2 cellular contexts compared by ENCODE assay signal in the genomic region with DNA sequence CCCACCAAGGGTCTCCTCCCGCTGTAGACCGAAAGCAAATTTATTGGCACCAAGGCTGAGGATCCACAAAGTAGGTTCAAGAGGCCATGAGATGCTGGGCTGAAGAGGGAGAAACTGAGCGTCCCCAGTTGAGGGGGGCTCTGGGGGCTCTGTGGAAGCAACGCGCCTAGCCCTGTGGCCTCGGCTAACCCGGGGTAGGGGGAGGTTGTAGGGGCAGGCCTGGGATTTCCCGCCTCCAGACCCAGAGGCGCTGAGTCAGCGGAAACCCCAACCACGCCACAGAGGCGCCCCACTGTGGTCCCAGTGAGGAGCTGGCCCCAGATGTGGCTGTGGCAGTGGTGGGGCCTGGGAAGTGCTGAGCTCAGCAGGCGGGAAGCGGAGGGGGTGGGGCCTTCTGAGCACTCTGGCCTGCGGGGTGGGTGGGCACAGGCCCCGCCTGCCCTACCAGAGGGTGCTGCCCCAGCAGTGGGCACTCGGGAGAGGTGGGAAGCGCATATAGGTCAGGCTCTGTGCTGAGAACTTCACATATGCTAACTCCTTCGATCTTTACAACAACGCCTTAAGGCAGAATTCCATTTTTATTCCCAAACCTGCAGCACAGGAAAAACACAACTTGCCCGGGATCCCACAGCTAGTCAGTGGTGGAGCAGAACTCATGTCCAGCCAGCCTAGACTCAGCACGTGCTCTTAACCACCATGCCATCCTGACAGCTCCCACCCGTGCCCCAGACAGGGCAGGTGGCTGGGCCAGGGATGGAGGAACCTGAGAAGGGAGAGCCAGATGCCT.
TF ChIP-seq lines count a peak whose summit lies in the region.

No MANE protein-coding gene starts in this region.

TF ChIP-seq in A549, 52 proteins besides CTCF, POLR2A, EP300 and RAD21:
- no peak for TF ChIP-seq HOXB5 (CRISPR knock-in tag; IDR thresholded peaks at IDR 0.05)
- no peak for TF ChIP-seq CHD2 (IDR thresholded peaks at IDR 0.05; ENCODE audit: low read length, partially characterized antibody)
- TF ChIP-seq BHLHE40 (IDR thresholded peaks at IDR 0.05; ENCODE audit: low read depth, low read length): no peak
- no peak for TF ChIP-seq NPAS2 (CRISPR knock-in tag; IDR thresholded peaks at IDR 0.05; ENCODE audit: borderline replicate concordance)
- peak; percentile 56 for TF ChIP-seq SMC3 (IDR thresholded peaks at IDR 0.05)
- TF ChIP-seq ZSCAN20 (CRISPR knock-in tag; IDR thresholded peaks at IDR 0.05): no peak
- TF ChIP-seq EHF (CRISPR knock-in tag; IDR thresholded peaks at IDR 0.05): no peak
- TF ChIP-seq FOSL2 (IDR thresholded peaks at IDR 0.05): no peak
- TF ChIP-seq FOSL2 (CRISPR knock-in tag; IDR thresholded peaks at IDR 0.05): 0 out of 2 replicates have a peak, but pooled peaks have one; percentile 9
- no peak for TF ChIP-seq POLR2AphosphoS2 (conservative IDR thresholded peaks at IDR 0.05; ENCODE audit: low read length)
- peak; percentile 98 for TF ChIP-seq MAFK (IDR thresholded peaks at IDR 0.05; ENCODE audit: partially characterized antibody)
TF ChIP-seq in A549: peak in this region for 3.

TF ChIP-seq in HCT116, 20 proteins besides CTCF, POLR2A, EP300 and RAD21:
- TF ChIP-seq EGR1 (IDR thresholded peaks at IDR 0.05; ENCODE audit: low read depth) (no peak), ZNF274 (IDR thresholded peaks at IDR 0.05; ENCODE audit: low read depth, low read length) (no peak), EZH2 (IDR thresholded peaks at IDR 0.05) (no peak), ZFX (IDR thresholded peaks at IDR 0.05) (no peak)
- TF ChIP-seq, protein P1, sequence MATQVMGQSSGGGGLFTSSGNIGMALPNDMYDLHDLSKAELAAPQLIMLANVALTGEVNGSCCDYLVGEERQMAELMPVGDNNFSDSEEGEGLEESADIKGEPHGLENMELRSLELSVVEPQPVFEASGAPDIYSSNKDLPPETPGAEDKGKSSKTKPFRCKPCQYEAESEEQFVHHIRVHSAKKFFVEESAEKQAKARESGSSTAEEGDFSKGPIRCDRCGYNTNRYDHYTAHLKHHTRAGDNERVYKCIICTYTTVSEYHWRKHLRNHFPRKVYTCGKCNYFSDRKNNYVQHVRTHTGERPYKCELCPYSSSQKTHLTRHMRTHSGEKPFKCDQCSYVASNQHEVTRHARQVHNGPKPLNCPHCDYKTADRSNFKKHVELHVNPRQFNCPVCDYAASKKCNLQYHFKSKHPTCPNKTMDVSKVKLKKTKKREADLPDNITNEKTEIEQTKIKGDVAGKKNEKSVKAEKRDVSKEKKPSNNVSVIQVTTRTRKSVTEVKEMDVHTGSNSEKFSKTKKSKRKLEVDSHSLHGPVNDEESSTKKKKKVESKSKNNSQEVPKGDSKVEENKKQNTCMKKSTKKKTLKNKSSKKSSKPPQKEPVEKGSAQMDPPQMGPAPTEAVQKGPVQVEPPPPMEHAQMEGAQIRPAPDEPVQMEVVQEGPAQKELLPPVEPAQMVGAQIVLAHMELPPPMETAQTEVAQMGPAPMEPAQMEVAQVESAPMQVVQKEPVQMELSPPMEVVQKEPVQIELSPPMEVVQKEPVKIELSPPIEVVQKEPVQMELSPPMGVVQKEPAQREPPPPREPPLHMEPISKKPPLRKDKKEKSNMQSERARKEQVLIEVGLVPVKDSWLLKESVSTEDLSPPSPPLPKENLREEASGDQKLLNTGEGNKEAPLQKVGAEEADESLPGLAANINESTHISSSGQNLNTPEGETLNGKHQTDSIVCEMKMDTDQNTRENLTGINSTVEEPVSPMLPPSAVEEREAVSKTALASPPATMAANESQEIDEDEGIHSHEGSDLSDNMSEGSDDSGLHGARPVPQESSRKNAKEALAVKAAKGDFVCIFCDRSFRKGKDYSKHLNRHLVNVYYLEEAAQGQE (IDR thresholded peaks at IDR 0.05; ENCODE audit: low read depth): no peak
